8 cellular contexts compared by ENCODE assay signal in the genomic region with DNA sequence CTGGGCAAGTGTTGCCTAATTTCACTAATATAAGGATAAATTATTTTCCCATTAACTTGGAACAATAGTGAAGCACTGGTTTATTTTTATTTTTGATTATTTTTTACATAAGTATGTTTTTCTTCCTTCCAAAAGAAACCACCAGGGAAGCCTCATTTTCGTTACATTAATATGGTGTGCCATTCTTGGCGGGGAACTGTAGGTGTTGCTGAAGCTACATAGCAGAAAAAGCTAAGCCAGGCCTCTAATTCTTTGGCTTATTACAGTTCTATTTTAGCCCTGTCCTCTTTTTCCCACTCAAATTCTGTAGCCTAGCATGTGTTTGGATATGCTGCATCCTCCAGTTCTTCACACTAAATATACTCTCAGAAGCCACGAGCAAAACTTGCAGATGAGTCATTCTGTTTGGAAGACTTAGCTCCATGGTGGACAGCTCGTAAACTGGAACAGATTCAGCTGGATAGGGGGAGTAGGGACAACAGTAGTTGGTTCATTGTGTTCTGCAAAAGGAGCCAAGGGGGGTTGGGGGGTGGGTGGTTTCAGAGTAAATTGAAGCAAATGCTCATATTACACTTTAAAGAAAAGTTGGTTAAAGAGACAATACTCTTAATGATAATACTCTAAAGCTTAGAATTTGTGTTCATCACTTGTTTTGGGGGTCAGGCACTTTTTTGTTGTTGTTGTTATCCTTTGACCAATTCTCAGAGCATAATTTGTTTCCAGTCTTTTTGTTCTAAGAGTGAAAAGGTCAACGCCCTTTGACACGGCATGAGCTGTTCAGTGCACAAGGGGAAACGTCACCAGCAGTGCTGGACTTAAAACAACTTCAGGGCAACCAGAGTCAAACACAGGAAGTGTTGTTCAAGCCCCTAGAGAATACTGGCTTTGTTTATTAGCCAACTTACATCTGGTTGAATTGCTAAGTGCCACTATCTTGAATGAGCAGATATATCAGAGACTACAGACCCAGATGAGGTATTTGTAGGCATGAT.
DNase-seq lines count a peak whose midpoint lies in the region; ATAC-seq and TF ChIP-seq lines count a peak whose summit lies in the region.

No MANE protein-coding gene starts in this region.

- H3K27ac ChIP-seq in testis: no peak overlapping the region

- TF ChIP-seq CTCF in testis (IDR thresholded peaks at IDR 0.05): no peak

- TF ChIP-seq POLR2A in testis (IDR thresholded peaks at IDR 0.05): no peak

- H3K4me3 ChIP-seq in testis: no peak overlapping the region

- no peaks in the 10 kb centered on the region for H3K4me1 ChIP-seq in testis

- no peaks in the 10 kb centered on the region for H3K27me3 ChIP-seq in testis

- DNase-seq in NCI-H1694 treated with DMSO at 0.1 percent for 48 hours (lab: John Stamatoyannopoulos, UW): peak; percentile 2
- DNase-seq in NCI-H1694 (lab: John Stamatoyannopoulos, UW): no peak
- peak; percentile 36 for DNase-seq in left ventricle myocardium superior
- DNase-seq in testis: peak; percentile 16
- no peak for DNase-seq in NCI-H1092 (lab: John Stamatoyannopoulos, UW)
- DNase-seq in NCI-H2029 (lab: John Stamatoyannopoulos, UW): no peak
- DNase-seq in stimulated activated CD4-positive, alpha-beta T cell treated with anti-CD3 and anti-CD28 coated beads, Interleukin-15, amount 100 ng/mL, for 24 hours: no peak

- 39 to 41% methylated on average over 7 of the region's 7 CpGs for WGBS in testis, 2 donors

- ATAC-seq in left ventricle myocardium superior: peak; percentile 96

- intact Hi-C loops in left ventricle myocardium superior (cut with micrococcal nuclease) (no loop called here), testis (cut with DNase I; ENCODE audit: low total_unique reads) (no loop called here)

- no peaks in the 10 kb centered on the region for H3K9me3 ChIP-seq in testis

- H3K36me3 ChIP-seq in testis (ENCODE audit: low read depth, missing control alignments): no peaks in the 10 kb centered on the region

TF ChIP-seq in PFSK-1, 5 proteins besides CTCF, POLR2A, EP300 and RAD21:
- TF ChIP-seq, protein P1, sequence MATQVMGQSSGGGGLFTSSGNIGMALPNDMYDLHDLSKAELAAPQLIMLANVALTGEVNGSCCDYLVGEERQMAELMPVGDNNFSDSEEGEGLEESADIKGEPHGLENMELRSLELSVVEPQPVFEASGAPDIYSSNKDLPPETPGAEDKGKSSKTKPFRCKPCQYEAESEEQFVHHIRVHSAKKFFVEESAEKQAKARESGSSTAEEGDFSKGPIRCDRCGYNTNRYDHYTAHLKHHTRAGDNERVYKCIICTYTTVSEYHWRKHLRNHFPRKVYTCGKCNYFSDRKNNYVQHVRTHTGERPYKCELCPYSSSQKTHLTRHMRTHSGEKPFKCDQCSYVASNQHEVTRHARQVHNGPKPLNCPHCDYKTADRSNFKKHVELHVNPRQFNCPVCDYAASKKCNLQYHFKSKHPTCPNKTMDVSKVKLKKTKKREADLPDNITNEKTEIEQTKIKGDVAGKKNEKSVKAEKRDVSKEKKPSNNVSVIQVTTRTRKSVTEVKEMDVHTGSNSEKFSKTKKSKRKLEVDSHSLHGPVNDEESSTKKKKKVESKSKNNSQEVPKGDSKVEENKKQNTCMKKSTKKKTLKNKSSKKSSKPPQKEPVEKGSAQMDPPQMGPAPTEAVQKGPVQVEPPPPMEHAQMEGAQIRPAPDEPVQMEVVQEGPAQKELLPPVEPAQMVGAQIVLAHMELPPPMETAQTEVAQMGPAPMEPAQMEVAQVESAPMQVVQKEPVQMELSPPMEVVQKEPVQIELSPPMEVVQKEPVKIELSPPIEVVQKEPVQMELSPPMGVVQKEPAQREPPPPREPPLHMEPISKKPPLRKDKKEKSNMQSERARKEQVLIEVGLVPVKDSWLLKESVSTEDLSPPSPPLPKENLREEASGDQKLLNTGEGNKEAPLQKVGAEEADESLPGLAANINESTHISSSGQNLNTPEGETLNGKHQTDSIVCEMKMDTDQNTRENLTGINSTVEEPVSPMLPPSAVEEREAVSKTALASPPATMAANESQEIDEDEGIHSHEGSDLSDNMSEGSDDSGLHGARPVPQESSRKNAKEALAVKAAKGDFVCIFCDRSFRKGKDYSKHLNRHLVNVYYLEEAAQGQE (IDR thresholded peaks at IDR 0.05; ENCODE audit: insufficient read depth in 1 of 2, low read depth in 2 of 2, low read length in 2 of 2): peak in 1 of 2 experiments; percentile 56; a peak in 1 of 4 replicates
- TF ChIP-seq SIN3A (IDR thresholded peaks at IDR 0.05; ENCODE audit: borderline replicate concordance, insufficient read depth, low read length) (peak; percentile 79; the same call in 1 of the 2 replicates), FOXP2 (optimal IDR thresholded peaks at IDR 0.05; ENCODE audit: borderline replicate concordance, extremely low read depth, extremely low read length, insufficient read depth) (peak; percentile 83), POLR2AphosphoS5 (IDR thresholded peaks at IDR 0.05; ENCODE audit: low read depth, low read length) (no peak; the same call in 1 of the 2 replicates)

Comparison
In these comparisons a context has a peak if more than half of its experiments do, and no peak if none do; other contexts are left out.
1. DNase-seq: peak in NCI-H1694 treated with DMSO at 0.1 percent for 48 hours (single experiment), left ventricle myocardium superior (single experiment) and testis (single experiment); none in NCI-H1694 (single experiment), NCI-H1092 (single experiment), NCI-H2029 (single experiment) and stimulated activated CD4-positive, alpha-beta T cell treated with anti-CD3 and anti-CD28 coated beads, Interleukin-15, amount 100 ng/mL, for 24 hours (single experiment).